ENCODE assay signal across 8 cellular contexts in genomic region chrX:44675364-44676024, GRCh38.
DNase-seq lines count a peak whose midpoint lies in the region; ATAC-seq and TF ChIP-seq lines count a peak whose summit lies in the region.

No MANE protein-coding gene starts in this region.

- H3K36me3 Mint-ChIP-seq in stimulated activated effector memory CD8-positive, alpha-beta T cell treated with anti-CD3 and anti-CD28 coated beads, Interleukin-12 subunit alpha, Interleukin-12 subunit beta, amount 100 ng/mL, for 72 hours = no peaks in the 10 kb centered on the region

- H3K9me3 Mint-ChIP-seq in stimulated activated effector memory CD8-positive, alpha-beta T cell treated with anti-CD3 and anti-CD28 coated beads, Interleukin-12 subunit alpha, Interleukin-12 subunit beta, amount 100 ng/mL, for 72 hours = no peaks in the 10 kb centered on the region

- H3K4me3 Mint-ChIP-seq in stimulated activated effector memory CD8-positive, alpha-beta T cell treated with anti-CD3 and anti-CD28 coated beads, Interleukin-12 subunit alpha, Interleukin-12 subunit beta, amount 100 ng/mL, for 72 hours = no peak overlapping the region

- DNase-seq in Right ventricle myocardium inferior (ENCODE audit: missing footprints) = peak; percentile 58
- no peak for DNase-seq in cardiac septum (ENCODE audit: low spot score)
- DNase-seq in left cardiac atrium = peak; percentile 47
- DNase-seq in stimulated activated effector memory CD8-positive, alpha-beta T cell treated with anti-CD3 and anti-CD28 coated beads, Interleukin-12 subunit alpha, Interleukin-12 subunit beta, amount 100 ng/mL, for 72 hours (ENCODE audit: low spot score in 2 of 2) = no peak

- ATAC-seq in Right ventricle myocardium inferior (peak; percentile 64), SK-N-SH treated with all-trans-retinoic acid at 6 μM for 48 hours (peak; percentile 93), left cardiac atrium (peak; percentile 74 to 97), GM18517 (IDR thresholded peaks at IDR 0.05; ENCODE audit: unreplicated experiment) (no peak), GM18909 (IDR thresholded peaks at IDR 0.05; ENCODE audit: poor library complexity, unreplicated experiment) (no peak), GM19324 (IDR thresholded peaks at IDR 0.05; ENCODE audit: low FRiP score, unreplicated experiment) (no peak)
- no peak for ATAC-seq in stimulated activated effector memory CD8-positive, alpha-beta T cell treated with anti-CD3 and anti-CD28 coated beads, Interleukin-12 subunit alpha, Interleukin-12 subunit beta, amount 100 ng/mL, for 72 hours

- H3K27ac Mint-ChIP-seq in stimulated activated effector memory CD8-positive, alpha-beta T cell treated with anti-CD3 and anti-CD28 coated beads, Interleukin-12 subunit alpha, Interleukin-12 subunit beta, amount 100 ng/mL, for 72 hours = no peak overlapping the region

- intact Hi-C loops in Right ventricle myocardium inferior (cut with DNase I) = no loop called here
- intact Hi-C loops in cardiac septum (cut with DNase I) = no loop called here
- intact Hi-C loops in left cardiac atrium (cut with DNase I) = no loop called here

- no peaks in the 10 kb centered on the region for H3K4me1 Mint-ChIP-seq in stimulated activated effector memory CD8-positive, alpha-beta T cell treated with anti-CD3 and anti-CD28 coated beads, Interleukin-12 subunit alpha, Interleukin-12 subunit beta, amount 100 ng/mL, for 72 hours

TF ChIP-seq in SK-N-SH treated with all-trans-retinoic acid at 6 μM for 48 hours, 23 proteins besides CTCF, POLR2A, EP300 and RAD21:
- TF ChIP-seq TCF4 (CRISPR knock-in tag; IDR thresholded peaks at IDR 0.05; ENCODE audit: borderline replicate concordance) (peak; percentile 24; the same call in 1 of the 2 replicates), ISL1 (CRISPR knock-in tag; IDR thresholded peaks at IDR 0.05) (no peak), ZNF565 (CRISPR knock-in tag; conservative IDR thresholded peaks at IDR 0.05; ENCODE audit: low read depth) (no peak), CSRNP3 (CRISPR knock-in tag; IDR thresholded peaks at IDR 0.05) (no peak), ESRRG (CRISPR knock-in tag; IDR thresholded peaks at IDR 0.05) (no peak), TSHZ2 (CRISPR knock-in tag; IDR thresholded peaks at IDR 0.05) (no peak), SNAI2 (CRISPR knock-in tag; IDR thresholded peaks at IDR 0.05) (no peak), TOX (CRISPR knock-in tag; IDR thresholded peaks at IDR 0.05; ENCODE audit: borderline replicate concordance) (no peak)

Comparison
In these comparisons a context has a peak if more than half of its experiments do, and no peak if none do; other contexts are left out.
1. DNase-seq: peak in Right ventricle myocardium inferior (single experiment) and left cardiac atrium (single experiment); none in cardiac septum (single experiment) and stimulated activated effector memory CD8-positive, alpha-beta T cell treated with anti-CD3 and anti-CD28 coated beads, Interleukin-12 subunit alpha, Interleukin-12 subunit beta, amount 100 ng/mL, for 72 hours (0 of 2).
2. ATAC-seq: peak in Right ventricle myocardium inferior (single experiment), SK-N-SH treated with all-trans-retinoic acid at 6 μM for 48 hours (single experiment) and left cardiac atrium (2 of 2); none in GM18517 (single experiment), GM18909 (single experiment), GM19324 (single experiment) and stimulated activated effector memory CD8-positive, alpha-beta T cell treated with anti-CD3 and anti-CD28 coated beads, Interleukin-12 subunit alpha, Interleukin-12 subunit beta, amount 100 ng/mL, for 72 hours (single experiment).